In genomic region chr18:31499157-31499524, GRCh38 we compare ENCODE assay signal across 9 cellular contexts. TPM values are rescaled to one million over a fixed set of nuclear protein-coding genes. Genes with fewer than 3 reads are reported as not detected.
DNase-seq lines count a peak whose midpoint lies in the region; ATAC-seq and TF ChIP-seq lines count a peak whose summit lies in the region.
"Had no signal": no experiment of that assay in that cellular context is flagged by ENCODE, and none has a peak within 500 bp of the region (broad histone marks: within the 10 kb centered on the region; RNA-seq: fewer than 3 reads in every experiment).

No MANE protein-coding gene starts in this region.

- no peak for ATAC-seq in natural killer cell treated with Interleukin-12 subunit alpha and Interleukin-12 subunit beta and Interleukin-15 and Interleukin-18, amount 100 ng/mL, for 72 hours
- ATAC-seq in natural killer cell (no peak), upper lobe of right lung (no peak)

- peaks cover 3% of the 10 kb centered on the region for H3K4me1 ChIP-seq in upper lobe of right lung

- no peak for TF ChIP-seq CTCF in natural killer cell (IDR thresholded peaks at IDR 0.05)
- TF ChIP-seq CTCF in astrocyte of the cerebellum (IDR thresholded peaks at IDR 0.05; ENCODE audit: low read depth, low read length, missing control alignments), result no peak
- no peak for TF ChIP-seq CTCF in upper lobe of right lung (IDR thresholded peaks at IDR 0.05)
- TF ChIP-seq CTCF in RWPE1 (conservative IDR thresholded peaks at IDR 0.05; ENCODE audit: low read depth), result no peak

- in situ Hi-C loops in astrocyte of the cerebellum (cut with HindIII; ENCODE audit: low sequenced_read_pairs), result no loop called here

- H3K9me3 ChIP-seq in upper lobe of right lung, result no peaks in the 10 kb centered on the region

- peaks cover 30 to 37% of the 10 kb centered on the region in 2 donors for H3K27me3 Mint-ChIP-seq in natural killer cell treated with Interleukin-12 subunit alpha and Interleukin-12 subunit beta and Interleukin-15 and Interleukin-18, amount 100 ng/mL, for 72 hours
- peaks cover 18 to 42% of the 10 kb centered on the region in 2 donors for H3K27me3 Mint-ChIP-seq in natural killer cell (ENCODE audit: low read depth in 2 of 2)

- no peaks in the 10 kb centered on the region for H3K36me3 ChIP-seq in upper lobe of right lung

- intact Hi-C loops in natural killer cell (cut with micrococcal nuclease), result no loop called here
- intact Hi-C loops in upper lobe of right lung (cut with DNase I), result no loop called here

- H3K4me1 Mint-ChIP-seq in natural killer cell treated with Interleukin-12 subunit alpha and Interleukin-12 subunit beta and Interleukin-15 and Interleukin-18, amount 100 ng/mL, for 72 hours (ENCODE audit: low read depth in 2 of 2), result no peaks in the 10 kb centered on the region
- no peaks in the 10 kb centered on the region for H3K4me1 Mint-ChIP-seq in natural killer cell

- DNase-seq in natural killer cell treated with Interleukin-12 subunit alpha and Interleukin-12 subunit beta and Interleukin-15 and Interleukin-18, amount 100 ng/mL, for 72 hours (ENCODE audit: low spot score), result no peak
- DNase-seq in natural killer cell (no peak), astrocyte of the cerebellum (ENCODE audit: low read depth) (no peak), left kidney (ENCODE audit: low read depth, low spot score) (peak; percentile 37), upper lobe of right lung (no peak), H4 (ENCODE audit: low spot score) (no peak), RWPE1 (ENCODE audit: low spot score) (no peak), CD1c-positive myeloid dendritic cell (ENCODE audit: extremely low spot score) (no peak)

- peaks cover 12% of the 10 kb centered on the region for H3K27me3 ChIP-seq in upper lobe of right lung

- H3K4me3 ChIP-seq in astrocyte of the cerebellum (ENCODE audit: low read depth, low read length) (peak overlapping the region; percentile 90), upper lobe of right lung (peak overlapping the region; percentile 53)

- no peaks in the 10 kb centered on the region for H3K9me3 Mint-ChIP-seq in natural killer cell treated with Interleukin-12 subunit alpha and Interleukin-12 subunit beta and Interleukin-15 and Interleukin-18, amount 100 ng/mL, for 72 hours
- no peaks in the 10 kb centered on the region for H3K9me3 Mint-ChIP-seq in natural killer cell

- CTCF ChIA-PET in RWPE1 (lab: Yijun Ruan, JAX), result no interaction called here

- H3K27ac ChIP-seq in upper lobe of right lung (no peak overlapping the region), RWPE1 (no peak overlapping the region)

- peak overlapping the region; percentile 23 for H3K4me3 Mint-ChIP-seq in natural killer cell treated with Interleukin-12 subunit alpha and Interleukin-12 subunit beta and Interleukin-15 and Interleukin-18, amount 100 ng/mL, for 72 hours
- no peak overlapping the region for H3K4me3 Mint-ChIP-seq in natural killer cell

- H3K27ac Mint-ChIP-seq in natural killer cell treated with Interleukin-12 subunit alpha and Interleukin-12 subunit beta and Interleukin-15 and Interleukin-18, amount 100 ng/mL, for 72 hours, result no peak overlapping the region
- H3K27ac Mint-ChIP-seq in natural killer cell, result no peak overlapping the region

- H3K36me3 Mint-ChIP-seq in natural killer cell treated with Interleukin-12 subunit alpha and Interleukin-12 subunit beta and Interleukin-15 and Interleukin-18, amount 100 ng/mL, for 72 hours, result peaks cover 4% of the 10 kb centered on the region
- no peaks in the 10 kb centered on the region for H3K36me3 Mint-ChIP-seq in natural killer cell

- POLR2A ChIA-PET in RWPE1 (lab: Yijun Ruan, JAX; ENCODE audit: low non-redundant PET), result no interaction called here

RNA-seq across cellular contexts. Expression of gene DSG2, which starts 1.2 kb away (rescaled TPM):
- under 1 TPM in 1 of 2 donors, not detected in 1; 0.14 TPM for total RNA-seq in natural killer cell treated with Interleukin-12 subunit alpha and Interleukin-12 subunit beta and Interleukin-15 and Interleukin-18, amount 100 ng/mL, for 72 hours
- under 1 TPM in 2 of 3 donors, not detected in 1; 0.05 to 0.53 TPM for total RNA-seq in natural killer cell
- 34.2 TPM for total RNA-seq in upper lobe of right lung
- total RNA-seq in H4 (2014; rRNA removed; shearing (Covaris generic)), result 26.4 TPM in 2 replicates

RNA-seq across cellular contexts. Expression of gene DSG3, which starts 51.6 kb away (rescaled TPM):
- total RNA-seq in natural killer cell treated with Interleukin-12 subunit alpha and Interleukin-12 subunit beta and Interleukin-15 and Interleukin-18, amount 100 ng/mL, for 72 hours, result not detected
- total RNA-seq in natural killer cell (under 1 TPM in 1 of 3 donors, not detected in 2; 0.28 TPM), upper lobe of right lung (0.12 TPM)
- not detected in 2 replicates for total RNA-seq in H4 (2014; rRNA removed; shearing (Covaris generic))
- total RNA-seq: skeletal muscle tissue had no signal

Comparison
In these comparisons a context has a peak if more than half of its experiments do, and no peak if none do; other contexts are left out.
1. RNA of gene DSG2, which starts 1.2 kb away (total RNA-seq): 34.2 TPM in upper lobe of right lung (single experiment) and 26.4 TPM in H4; 0.14 TPM in natural killer cell treated with Interleukin-12 subunit alpha and Interleukin-12 subunit beta and Interleukin-15 and Interleukin-18, amount 100 ng/mL, for 72 hours and 0.05 to 0.53 TPM in natural killer cell; every median in the first group is over 10 times any median in the second.